In genomic region chr1:32455958-32456357, GRCh38 we compare ENCODE assay signal across 2 cellular contexts.
A peak's percentile ranks its signal among the peaks of the same experiment; 100 is the strongest.
TF ChIP-seq lines count a peak whose summit lies in the region.

No MANE protein-coding gene starts in this region.

TF ChIP-seq in HepG2, 621 proteins besides CTCF, POLR2A, EP300 and RAD21:
- TF ChIP-seq HCFC1 (IDR thresholded peaks at IDR 0.05; ENCODE audit: low read depth, low read length) (no peak), RFX1 (IDR thresholded peaks at IDR 0.05) (peak; percentile 56), RFX3 (CRISPR knock-in tag; IDR thresholded peaks at IDR 0.05) (0 out of 2 replicates have a peak, but pooled peaks have one; percentile 34)

TF ChIP-seq in K562, 482 proteins besides CTCF, POLR2A, EP300 and RAD21:
- TF ChIP-seq RFX1 (IDR thresholded peaks at IDR 0.05) (peak; percentile 86), THRA (IDR thresholded peaks at IDR 0.05) (no peak)
TF ChIP-seq in K562: peak in this region for 1.
